Comparison of ENCODE assay signal across 1 cellular context in genomic region chr12:56496704-56497103, GRCh38.
TF ChIP-seq lines count a peak whose summit lies in the region.

No MANE protein-coding gene starts in this region.

TF ChIP-seq in H1, 55 proteins besides CTCF, POLR2A, EP300 and RAD21:
- 0 out of 2 replicates have a peak, but pooled peaks have one; percentile 41 for TF ChIP-seq CREB1 (IDR thresholded peaks at IDR 0.05)
